1 cellular context compared by ENCODE assay signal in genomic region chr12:108995370-108995992, GRCh38.
TF ChIP-seq lines count a peak whose summit lies in the region.

No MANE protein-coding gene starts in this region.

TF ChIP-seq in HEK293, 187 proteins besides CTCF, POLR2A, EP300 and RAD21 (continued from another document):
- TF ChIP-seq ZBTB11 (tag by site-specific recombination; conservative IDR thresholded peaks at IDR 0.05; ENCODE audit: low read depth) (no peak), ZNF473 (tag by site-specific recombination; IDR thresholded peaks at IDR 0.05) (no peak), ZNF645 (tag by site-specific recombination; IDR thresholded peaks at IDR 0.05) (no peak), ZNF558 (tag by site-specific recombination; IDR thresholded peaks at IDR 0.05) (no peak), YY2 (tag by site-specific recombination; IDR thresholded peaks at IDR 0.05) (no peak), KLF10 (tag by site-specific recombination; IDR thresholded peaks at IDR 0.05) (no peak), ZNF777 (tag by site-specific recombination; IDR thresholded peaks at IDR 0.05; ENCODE audit: borderline replicate concordance) (no peak), ZNF19 (tag by site-specific recombination; IDR thresholded peaks at IDR 0.05; ENCODE audit: low read depth) (no peak), BCL11A (tag by site-specific recombination; IDR thresholded peaks at IDR 0.05; ENCODE audit: low read depth) (no peak), ZNF239 (tag by site-specific recombination; IDR thresholded peaks at IDR 0.05) (no peak), ZNF23 (tag by site-specific recombination; IDR thresholded peaks at IDR 0.05; ENCODE audit: borderline replicate concordance) (no peak), ZNF211 (tag by site-specific recombination; IDR thresholded peaks at IDR 0.05; ENCODE audit: low read depth) (0 out of 2 replicates have a peak, but pooled peaks have one; percentile 6), WT1 (tag by site-specific recombination; IDR thresholded peaks at IDR 0.05) (peak; percentile 86), ZNF658 (tag by site-specific recombination; IDR thresholded peaks at IDR 0.05) (no peak), ZNF623 (tag by site-specific recombination; IDR thresholded peaks at IDR 0.05) (no peak), ZBTB17 (tag by site-specific recombination; IDR thresholded peaks at IDR 0.05) (peak; percentile 38; the same call in 1 of the 2 replicates)
- TF ChIP-seq, protein P1, sequence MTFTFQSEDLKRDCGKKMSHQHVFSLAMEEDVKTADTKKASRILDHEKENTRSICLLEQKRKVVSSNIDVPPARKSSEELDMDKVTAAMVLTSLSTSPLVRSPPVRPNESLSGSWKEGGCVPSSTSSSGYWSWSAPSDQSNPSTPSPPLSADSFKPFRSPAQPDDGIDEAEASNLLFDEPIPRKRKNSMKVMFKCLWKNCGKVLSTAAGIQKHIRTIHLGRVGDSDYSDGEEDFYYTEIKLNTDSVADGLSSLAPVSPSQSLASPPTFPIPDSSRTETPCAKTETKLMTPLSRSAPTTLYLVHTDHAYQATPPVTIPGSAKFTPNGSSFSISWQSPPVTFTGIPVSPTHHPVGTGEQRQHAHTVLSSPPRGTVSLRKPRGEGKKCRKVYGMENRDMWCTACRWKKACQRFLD (tag by site-specific recombination; IDR thresholded peaks at IDR 0.05): no peak
- TF ChIP-seq, protein P2, sequence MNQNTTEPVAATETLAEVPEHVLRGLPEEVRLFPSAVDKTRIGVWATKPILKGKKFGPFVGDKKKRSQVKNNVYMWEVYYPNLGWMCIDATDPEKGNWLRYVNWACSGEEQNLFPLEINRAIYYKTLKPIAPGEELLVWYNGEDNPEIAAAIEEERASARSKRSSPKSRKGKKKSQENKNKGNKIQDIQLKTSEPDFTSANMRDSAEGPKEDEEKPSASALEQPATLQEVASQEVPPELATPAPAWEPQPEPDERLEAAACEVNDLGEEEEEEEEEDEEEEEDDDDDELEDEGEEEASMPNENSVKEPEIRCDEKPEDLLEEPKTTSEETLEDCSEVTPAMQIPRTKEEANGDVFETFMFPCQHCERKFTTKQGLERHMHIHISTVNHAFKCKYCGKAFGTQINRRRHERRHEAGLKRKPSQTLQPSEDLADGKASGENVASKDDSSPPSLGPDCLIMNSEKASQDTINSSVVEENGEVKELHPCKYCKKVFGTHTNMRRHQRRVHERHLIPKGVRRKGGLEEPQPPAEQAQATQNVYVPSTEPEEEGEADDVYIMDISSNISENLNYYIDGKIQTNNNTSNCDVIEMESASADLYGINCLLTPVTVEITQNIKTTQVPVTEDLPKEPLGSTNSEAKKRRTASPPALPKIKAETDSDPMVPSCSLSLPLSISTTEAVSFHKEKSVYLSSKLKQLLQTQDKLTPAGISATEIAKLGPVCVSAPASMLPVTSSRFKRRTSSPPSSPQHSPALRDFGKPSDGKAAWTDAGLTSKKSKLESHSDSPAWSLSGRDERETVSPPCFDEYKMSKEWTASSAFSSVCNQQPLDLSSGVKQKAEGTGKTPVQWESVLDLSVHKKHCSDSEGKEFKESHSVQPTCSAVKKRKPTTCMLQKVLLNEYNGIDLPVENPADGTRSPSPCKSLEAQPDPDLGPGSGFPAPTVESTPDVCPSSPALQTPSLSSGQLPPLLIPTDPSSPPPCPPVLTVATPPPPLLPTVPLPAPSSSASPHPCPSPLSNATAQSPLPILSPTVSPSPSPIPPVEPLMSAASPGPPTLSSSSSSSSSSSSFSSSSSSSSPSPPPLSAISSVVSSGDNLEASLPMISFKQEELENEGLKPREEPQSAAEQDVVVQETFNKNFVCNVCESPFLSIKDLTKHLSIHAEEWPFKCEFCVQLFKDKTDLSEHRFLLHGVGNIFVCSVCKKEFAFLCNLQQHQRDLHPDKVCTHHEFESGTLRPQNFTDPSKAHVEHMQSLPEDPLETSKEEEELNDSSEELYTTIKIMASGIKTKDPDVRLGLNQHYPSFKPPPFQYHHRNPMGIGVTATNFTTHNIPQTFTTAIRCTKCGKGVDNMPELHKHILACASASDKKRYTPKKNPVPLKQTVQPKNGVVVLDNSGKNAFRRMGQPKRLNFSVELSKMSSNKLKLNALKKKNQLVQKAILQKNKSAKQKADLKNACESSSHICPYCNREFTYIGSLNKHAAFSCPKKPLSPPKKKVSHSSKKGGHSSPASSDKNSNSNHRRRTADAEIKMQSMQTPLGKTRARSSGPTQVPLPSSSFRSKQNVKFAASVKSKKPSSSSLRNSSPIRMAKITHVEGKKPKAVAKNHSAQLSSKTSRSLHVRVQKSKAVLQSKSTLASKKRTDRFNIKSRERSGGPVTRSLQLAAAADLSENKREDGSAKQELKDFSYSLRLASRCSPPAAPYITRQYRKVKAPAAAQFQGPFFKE (tag by site-specific recombination; IDR thresholded peaks at IDR 0.05; ENCODE audit: borderline replicate concordance): no peak
- TF ChIP-seq, protein P3, sequence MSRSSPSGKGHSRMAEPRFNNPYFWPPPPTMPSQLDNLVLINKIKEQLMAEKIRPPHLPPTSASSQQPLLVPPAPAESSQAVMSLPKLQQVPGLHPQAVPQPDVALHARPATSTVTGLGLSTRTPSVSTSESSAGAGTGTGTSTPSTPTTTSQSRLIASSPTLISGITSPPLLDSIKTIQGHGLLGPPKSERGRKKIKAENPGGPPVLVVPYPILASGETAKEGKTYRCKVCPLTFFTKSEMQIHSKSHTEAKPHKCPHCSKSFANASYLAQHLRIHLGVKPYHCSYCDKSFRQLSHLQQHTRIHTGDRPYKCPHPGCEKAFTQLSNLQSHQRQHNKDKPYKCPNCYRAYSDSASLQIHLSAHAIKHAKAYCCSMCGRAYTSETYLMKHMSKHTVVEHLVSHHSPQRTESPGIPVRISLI (tag by site-specific recombination; IDR thresholded peaks at IDR 0.05): no peak
- TF ChIP-seq, protein P4, sequence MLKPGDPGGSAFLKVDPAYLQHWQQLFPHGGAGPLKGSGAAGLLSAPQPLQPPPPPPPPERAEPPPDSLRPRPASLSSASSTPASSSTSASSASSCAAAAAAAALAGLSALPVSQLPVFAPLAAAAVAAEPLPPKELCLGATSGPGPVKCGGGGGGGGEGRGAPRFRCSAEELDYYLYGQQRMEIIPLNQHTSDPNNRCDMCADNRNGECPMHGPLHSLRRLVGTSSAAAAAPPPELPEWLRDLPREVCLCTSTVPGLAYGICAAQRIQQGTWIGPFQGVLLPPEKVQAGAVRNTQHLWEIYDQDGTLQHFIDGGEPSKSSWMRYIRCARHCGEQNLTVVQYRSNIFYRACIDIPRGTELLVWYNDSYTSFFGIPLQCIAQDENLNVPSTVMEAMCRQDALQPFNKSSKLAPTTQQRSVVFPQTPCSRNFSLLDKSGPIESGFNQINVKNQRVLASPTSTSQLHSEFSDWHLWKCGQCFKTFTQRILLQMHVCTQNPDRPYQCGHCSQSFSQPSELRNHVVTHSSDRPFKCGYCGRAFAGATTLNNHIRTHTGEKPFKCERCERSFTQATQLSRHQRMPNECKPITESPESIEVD (tag by site-specific recombination; IDR thresholded peaks at IDR 0.05): no peak
- TF ChIP-seq, protein P5, sequence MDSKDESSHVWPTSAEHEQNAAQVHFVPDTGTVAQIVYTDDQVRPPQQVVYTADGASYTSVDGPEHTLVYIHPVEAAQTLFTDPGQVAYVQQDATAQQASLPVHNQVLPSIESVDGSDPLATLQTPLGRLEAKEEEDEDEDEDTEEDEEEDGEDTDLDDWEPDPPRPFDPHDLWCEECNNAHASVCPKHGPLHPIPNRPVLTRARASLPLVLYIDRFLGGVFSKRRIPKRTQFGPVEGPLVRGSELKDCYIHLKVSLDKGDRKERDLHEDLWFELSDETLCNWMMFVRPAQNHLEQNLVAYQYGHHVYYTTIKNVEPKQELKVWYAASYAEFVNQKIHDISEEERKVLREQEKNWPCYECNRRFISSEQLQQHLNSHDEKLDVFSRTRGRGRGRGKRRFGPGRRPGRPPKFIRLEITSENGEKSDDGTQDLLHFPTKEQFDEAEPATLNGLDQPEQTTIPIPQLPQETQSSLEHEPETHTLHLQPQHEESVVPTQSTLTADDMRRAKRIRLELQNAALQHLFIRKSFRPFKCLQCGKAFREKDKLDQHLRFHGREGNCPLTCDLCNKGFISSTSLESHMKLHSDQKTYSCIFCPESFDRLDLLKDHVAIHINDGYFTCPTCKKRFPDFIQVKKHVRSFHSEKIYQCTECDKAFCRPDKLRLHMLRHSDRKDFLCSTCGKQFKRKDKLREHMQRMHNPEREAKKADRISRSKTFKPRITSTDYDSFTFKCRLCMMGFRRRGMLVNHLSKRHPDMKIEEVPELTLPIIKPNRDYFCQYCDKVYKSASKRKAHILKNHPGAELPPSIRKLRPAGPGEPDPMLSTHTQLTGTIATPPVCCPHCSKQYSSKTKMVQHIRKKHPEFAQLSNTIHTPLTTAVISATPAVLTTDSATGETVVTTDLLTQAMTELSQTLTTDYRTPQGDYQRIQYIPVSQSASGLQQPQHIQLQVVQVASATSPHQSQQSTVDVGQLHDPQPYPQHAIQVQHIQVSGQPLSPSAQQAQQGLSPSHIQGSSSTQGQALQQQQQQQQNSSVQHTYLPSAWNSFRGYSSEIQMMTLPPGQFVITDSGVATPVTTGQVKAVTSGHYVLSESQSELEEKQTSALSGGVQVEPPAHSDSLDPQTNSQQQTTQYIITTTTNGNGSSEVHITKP (tag by site-specific recombination; IDR thresholded peaks at IDR 0.05): peak; percentile 86
- TF ChIP-seq, protein P6, sequence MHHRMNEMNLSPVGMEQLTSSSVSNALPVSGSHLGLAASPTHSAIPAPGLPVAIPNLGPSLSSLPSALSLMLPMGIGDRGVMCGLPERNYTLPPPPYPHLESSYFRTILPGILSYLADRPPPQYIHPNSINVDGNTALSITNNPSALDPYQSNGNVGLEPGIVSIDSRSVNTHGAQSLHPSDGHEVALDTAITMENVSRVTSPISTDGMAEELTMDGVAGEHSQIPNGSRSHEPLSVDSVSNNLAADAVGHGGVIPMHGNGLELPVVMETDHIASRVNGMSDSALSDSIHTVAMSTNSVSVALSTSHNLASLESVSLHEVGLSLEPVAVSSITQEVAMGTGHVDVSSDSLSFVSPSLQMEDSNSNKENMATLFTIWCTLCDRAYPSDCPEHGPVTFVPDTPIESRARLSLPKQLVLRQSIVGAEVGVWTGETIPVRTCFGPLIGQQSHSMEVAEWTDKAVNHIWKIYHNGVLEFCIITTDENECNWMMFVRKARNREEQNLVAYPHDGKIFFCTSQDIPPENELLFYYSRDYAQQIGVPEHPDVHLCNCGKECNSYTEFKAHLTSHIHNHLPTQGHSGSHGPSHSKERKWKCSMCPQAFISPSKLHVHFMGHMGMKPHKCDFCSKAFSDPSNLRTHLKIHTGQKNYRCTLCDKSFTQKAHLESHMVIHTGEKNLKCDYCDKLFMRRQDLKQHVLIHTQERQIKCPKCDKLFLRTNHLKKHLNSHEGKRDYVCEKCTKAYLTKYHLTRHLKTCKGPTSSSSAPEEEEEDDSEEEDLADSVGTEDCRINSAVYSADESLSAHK (tag by site-specific recombination; IDR thresholded peaks at IDR 0.05): no peak
